In genomic region chr9:81559741-81560140, GRCh38 we compare ENCODE assay signal across 8 cellular contexts.
A peak's percentile ranks its signal among the peaks of the same experiment; 100 is the strongest.
DNase-seq lines count a peak whose midpoint lies in the region; ATAC-seq and TF ChIP-seq lines count a peak whose summit lies in the region.
"Had no signal": no experiment of that assay in that cellular context is flagged by ENCODE, and none has a peak within 500 bp of the region (broad histone marks: within the 10 kb centered on the region; RNA-seq: fewer than 3 reads in every experiment).

No MANE protein-coding gene starts in this region.

- H3K4me3 ChIP-seq in hepatocyte (no peak overlapping the region), tibial nerve (no peak overlapping the region)

- no peak for ATAC-seq in GM21367 (IDR thresholded peaks at IDR 0.05; ENCODE audit: unreplicated experiment)

- 59% methylated on average over 4 of the region's 4 CpGs for WGBS in hepatocyte (ENCODE audit: low lambda C conversion rate, missing lambda C conversion rate)
- 39 to 45% methylated on average over 4 of the region's 4 CpGs for WGBS in tibial nerve, 2 donors

- H3K27ac ChIP-seq in hepatocyte: peak overlapping the region; percentile 56
- H3K27ac ChIP-seq in tibial nerve: peak overlapping the region in 3 of 4 donors; percentile 38 to 81 (median 77)

- H3K27me3 ChIP-seq in hepatocyte (no peaks in the 10 kb centered on the region), tibial nerve (no peaks in the 10 kb centered on the region)

- no peak for TF ChIP-seq POLR2A in tibial nerve (IDR thresholded peaks at IDR 0.05)

- peaks cover 30% of the 10 kb centered on the region for H3K4me1 ChIP-seq in hepatocyte (ENCODE audit: insufficient read depth)
- H3K4me1 ChIP-seq in tibial nerve: peaks cover 0 to 49% (median 16%) of the 10 kb centered on the region in 4 donors

- peak in 1 of 2 donors; percentile 32 for TF ChIP-seq EP300 in tibial nerve (IDR thresholded peaks at IDR 0.05)

- TF ChIP-seq CTCF in hepatocyte (IDR thresholded peaks at IDR 0.05; ENCODE audit: poor library complexity) (no peak), tibial nerve (IDR thresholded peaks at IDR 0.05) (no peak)

- no peaks in the 10 kb centered on the region for H4K20me1 ChIP-seq in hepatocyte (ENCODE audit: insufficient read depth, poor library complexity, severe bottlenecking)

- H3K36me3 ChIP-seq in hepatocyte (replicated peaks; ENCODE audit: insufficient read depth, low read depth) (no peaks in the 10 kb centered on the region), tibial nerve (no peaks in the 10 kb centered on the region)

- H3K9me2 ChIP-seq in hepatocyte (replicated peaks; ENCODE audit: insufficient read depth): no peaks in the 10 kb centered on the region

- H3K79me2 ChIP-seq in hepatocyte: no peaks in the 10 kb centered on the region

- no peak overlapping the region for H3K4me2 ChIP-seq in hepatocyte

- DNase-seq in HK-2 (ENCODE audit: unreplicated experiment) (peak; percentile 68), amniotic stem cell (lab: John Stamatoyannopoulos, UW) (peak; percentile 53), hepatocyte (ENCODE audit: low spot score) (peak; percentile 46), tibial nerve (ENCODE audit: low spot score in 2 of 2) (no peak), HuH-7 (ENCODE audit: low spot score) (no peak)
- no peak for DNase-seq in activated CD8-positive, alpha-beta memory T cell treated with anti-CD3 and anti-CD28 coated beads, Interleukin-2, amount 50 U/mL, for 48 hours
- DNase-seq: activated gamma-delta T cell had no signal

- H3K9me3 ChIP-seq in hepatocyte (ENCODE audit: low read depth): no peaks in the 10 kb centered on the region
- H3K9me3 ChIP-seq in tibial nerve: no peaks in the 10 kb centered on the region

- H2AFZ ChIP-seq in hepatocyte: peak overlapping the region; percentile 12

Comparison
In these comparisons a context has a peak if more than half of its experiments do, and no peak if none do; other contexts are left out.
1. DNase-seq: peak in HK-2 (single experiment), amniotic stem cell (single experiment) and hepatocyte (single experiment); none in tibial nerve (0 of 2), activated CD8-positive, alpha-beta memory T cell treated with anti-CD3 and anti-CD28 coated beads, Interleukin-2, amount 50 U/mL, for 48 hours (single experiment) and HuH-7 (single experiment).